8 cellular contexts compared by ENCODE assay signal in genomic region chr1:200740291-200741212, GRCh38. TPM values are rescaled to one million over a fixed set of nuclear protein-coding genes. Genes with fewer than 3 reads are reported as not detected.
DNase-seq lines count a peak whose midpoint lies in the region; ATAC-seq and TF ChIP-seq lines count a peak whose summit lies in the region.

No MANE protein-coding gene starts in this region.

- H3K27me3 Mint-ChIP-seq in activated naive CD4-positive, alpha-beta T cell treated with anti-CD3 and anti-CD28 coated beads, Interleukin-2, amount 10 ng/mL, durations not matched to agents 7 days and 5 days = peaks cover 27% of the 10 kb centered on the region

- CTCF ChIA-PET in activated naive CD4-positive, alpha-beta T cell treated with anti-CD3 and anti-CD28 coated beads, Interleukin-2, amount 10 ng/mL, durations not matched to agents 7 days and 5 days (lab: Charles Lee) = no interaction called here

- H3K4me1 ChIP-seq in adipocyte (ENCODE audit: control insufficient read depth, insufficient read depth, low read length) (peaks cover 39% of the 10 kb centered on the region), right lobe of liver (peaks cover 0 to 24% (median 0%) of the 10 kb centered on the region in 4 donors), upper lobe of right lung (peaks cover 18% of the 10 kb centered on the region)

- no peak for ATAC-seq in right lobe of liver
- no peak for ATAC-seq in upper lobe of right lung
- ATAC-seq in HG03135 (IDR thresholded peaks at IDR 0.05; ENCODE audit: unreplicated experiment) = no peak

- no peak for TF ChIP-seq POLR2A in right lobe of liver (IDR thresholded peaks at IDR 0.05)

- intact Hi-C loops in right lobe of liver (cut with DNase I) = no loop called here
- intact Hi-C loops in upper lobe of right lung (cut with DNase I) = no loop called here
- intact Hi-C loops in head of caudate nucleus (cut with DNase I) = no loop called here

- no peaks in the 10 kb centered on the region for H3K9me3 ChIP-seq in adipocyte (ENCODE audit: control insufficient read depth, low read length)
- H3K9me3 ChIP-seq in right lobe of liver = no peaks in the 10 kb centered on the region
- no peaks in the 10 kb centered on the region for H3K9me3 ChIP-seq in upper lobe of right lung

- H3K4me3 Mint-ChIP-seq in activated naive CD4-positive, alpha-beta T cell treated with anti-CD3 and anti-CD28 coated beads, Interleukin-2, amount 10 ng/mL, durations not matched to agents 7 days and 5 days = peak overlapping the region; percentile 61

- H3K27me3 ChIP-seq in adipocyte (replicated peaks; ENCODE audit: control insufficient read depth, insufficient read depth, low read length) (no peaks in the 10 kb centered on the region), right lobe of liver (no peaks in the 10 kb centered on the region), upper lobe of right lung (no peaks in the 10 kb centered on the region)

- peak overlapping the region; percentile 98 for H3K9ac ChIP-seq in adipocyte (ENCODE audit: low read length)

- H3K36me3 Mint-ChIP-seq in activated naive CD4-positive, alpha-beta T cell treated with anti-CD3 and anti-CD28 coated beads, Interleukin-2, amount 10 ng/mL, durations not matched to agents 7 days and 5 days = peaks cover 2% of the 10 kb centered on the region

- no peak for DNase-seq in activated naive CD4-positive, alpha-beta T cell treated with anti-CD3 and anti-CD28 coated beads, Interleukin-2, amount 10 ng/mL, durations not matched to agents 7 days and 5 days
- no peak for DNase-seq in activated naive CD4-positive, alpha-beta T cell treated with anti-CD3 and anti-CD28 coated beads, Interleukin-2, amount 50 U/mL, for 16 hours
- peak; percentile 75 for DNase-seq in adipocyte (ENCODE audit: low read depth)
- no peak for DNase-seq in right lobe of liver
- DNase-seq in upper lobe of right lung = no peak
- no peak for DNase-seq in head of caudate nucleus
- DNase-seq in hippocampal formation (lab: John Stamatoyannopoulos, UW) = no peak

- no peak for TF ChIP-seq CTCF in right lobe of liver (IDR thresholded peaks at IDR 0.05)
- TF ChIP-seq CTCF in upper lobe of right lung (IDR thresholded peaks at IDR 0.05) = no peak

- peak overlapping the region; percentile 98 for H3K4me3 ChIP-seq in adipocyte (ENCODE audit: low read length)
- peak overlapping the region; percentile 84 to 85 (median 85) for H3K4me3 ChIP-seq in right lobe of liver
- H3K4me3 ChIP-seq in upper lobe of right lung = peak overlapping the region; percentile 78

- no peaks in the 10 kb centered on the region for H3K9me3 Mint-ChIP-seq in activated naive CD4-positive, alpha-beta T cell treated with anti-CD3 and anti-CD28 coated beads, Interleukin-2, amount 10 ng/mL, durations not matched to agents 7 days and 5 days

- 33% methylated on average over 7 of the region's 7 CpGs for WGBS in right lobe of liver (ENCODE audit: insufficient coverage, low coverage, low lambda C conversion rate, missing lambda C conversion rate)

- no peak overlapping the region for H3K27ac Mint-ChIP-seq in activated naive CD4-positive, alpha-beta T cell treated with anti-CD3 and anti-CD28 coated beads, Interleukin-2, amount 10 ng/mL, durations not matched to agents 7 days and 5 days

- H3K36me3 ChIP-seq in adipocyte (ENCODE audit: control insufficient read depth, insufficient read depth, low read length, severe bottlenecking) (no peaks in the 10 kb centered on the region), right lobe of liver (no peaks in the 10 kb centered on the region), upper lobe of right lung (no peaks in the 10 kb centered on the region)

- peaks cover 30% of the 10 kb centered on the region for H3K4me1 Mint-ChIP-seq in activated naive CD4-positive, alpha-beta T cell treated with anti-CD3 and anti-CD28 coated beads, Interleukin-2, amount 10 ng/mL, durations not matched to agents 7 days and 5 days

- H3K27ac ChIP-seq in right lobe of liver (no peak overlapping the region), upper lobe of right lung (peak overlapping the region; percentile 99)

RNA-seq across cellular contexts. Expression of gene CAMSAP2, which starts 1.9 kb away (rescaled TPM):
- total RNA-seq in right lobe of liver (10 to 100 TPM in 1 of 6 experiments, 1 to 10 TPM in 5; 4.0 to 12.5 (median 8.0) TPM), upper lobe of right lung (34.8 TPM)
